Comparison of ENCODE assay signal across 8 cellular contexts in genomic region chr1:179082308-179083030, GRCh38. TPM values are rescaled to one million over a fixed set of nuclear protein-coding genes. Genes with fewer than 3 reads are reported as not detected.
DNase-seq lines count a peak whose midpoint lies in the region; ATAC-seq, FAIRE-seq and TF ChIP-seq lines count a peak whose summit lies in the region.

No MANE protein-coding gene starts in this region.

- peaks cover 18% of the 10 kb centered on the region for H3K36me3 Mint-ChIP-seq in T-helper 2 cell treated with Interferon-gamma antibody and Interleukin-4, amounts not matched to agents 5 μg/mL and 100 μg/mL, for 36 hours (ENCODE audit: low read depth)

- H3K36me3 ChIP-seq in bronchial epithelial cell (ENCODE audit: control insufficient read depth, insufficient read depth, low read length), result peaks cover 3% of the 10 kb centered on the region

- H3K27ac Mint-ChIP-seq in T-helper 2 cell treated with Interferon-gamma antibody and Interleukin-4, amounts not matched to agents 5 μg/mL and 100 μg/mL, for 36 hours, result peak overlapping the region; percentile 98

- DNase-seq in DMS53 treated with DMSO at 0.1 percent for 48 hours (lab: John Stamatoyannopoulos, UW; ENCODE audit: unreplicated experiment), result peak; percentile 6
- DNase-seq in HS-27A (ENCODE audit: low read depth), result peak; percentile 20
- peak; percentile 16 for DNase-seq in T-helper 2 cell treated with Interferon-gamma antibody and Interleukin-4, amounts not matched to agents 5 μg/mL and 100 μg/mL, for 36 hours (ENCODE audit: low spot score)
- DNase-seq in bronchial epithelial cell (ENCODE audit: low read depth), result no peak
- DNase-seq in kidney tubule cell (ENCODE audit: low spot score), result peak; percentile 39
- peak; percentile 7 to 24 for DNase-seq in stimulated activated CD4-positive, alpha-beta T cell treated with anti-CD3 and anti-CD28 coated beads, Interleukin-2, amount 100 ng/mL, for 48 hours
- DNase-seq in GF-D8 (lab: John Stamatoyannopoulos, UW), result no peak

- H3K4me3 Mint-ChIP-seq in T-helper 2 cell treated with Interferon-gamma antibody and Interleukin-4, amounts not matched to agents 5 μg/mL and 100 μg/mL, for 36 hours, result peak overlapping the region; percentile 99

- FAIRE-seq in bronchial epithelial cell (lab: Jason Lieb, UNC), result no peak

- no peaks in the 10 kb centered on the region for H3K9me3 Mint-ChIP-seq in T-helper 2 cell treated with Interferon-gamma antibody and Interleukin-4, amounts not matched to agents 5 μg/mL and 100 μg/mL, for 36 hours

- H3K27me3 ChIP-seq in bronchial epithelial cell (ENCODE audit: control insufficient read depth, insufficient read depth, low read length), result no peaks in the 10 kb centered on the region

- no peaks in the 10 kb centered on the region for H3K27me3 Mint-ChIP-seq in T-helper 2 cell treated with Interferon-gamma antibody and Interleukin-4, amounts not matched to agents 5 μg/mL and 100 μg/mL, for 36 hours (ENCODE audit: low read depth)

- H3K4me1 Mint-ChIP-seq in T-helper 2 cell treated with Interferon-gamma antibody and Interleukin-4, amounts not matched to agents 5 μg/mL and 100 μg/mL, for 36 hours (ENCODE audit: low read depth), result peaks cover 16% of the 10 kb centered on the region

- ATAC-seq in GM21390 (IDR thresholded peaks at IDR 0.05; ENCODE audit: unreplicated experiment), result peak; percentile 8

- no peak for TF ChIP-seq CTCF in bronchial epithelial cell (IDR thresholded peaks at IDR 0.05; ENCODE audit: insufficient read depth, low read length, severe bottlenecking)

- H3K4me3 ChIP-seq in bronchial epithelial cell (ENCODE audit: low read depth, low read length), result peak overlapping the region; percentile 87

RNA-seq across cellular contexts. Expression of gene TOR3A, which starts 0.6 kb away (rescaled TPM):
- 14.0 and 17.0 TPM in 2 replicates for total RNA-seq in bronchial epithelial cell

RNA-seq across cellular contexts. Expression of gene FAM20B, which starts 56.8 kb away (rescaled TPM):
- 39.5 and 51.1 TPM in 2 replicates for total RNA-seq in bronchial epithelial cell

Comparison
In these comparisons a context has a peak if more than half of its experiments do, and no peak if none do; other contexts are left out.
1. DNase-seq: peak in DMS53 treated with DMSO at 0.1 percent for 48 hours (single experiment), HS-27A (single experiment), T-helper 2 cell treated with Interferon-gamma antibody and Interleukin-4, amounts not matched to agents 5 μg/mL and 100 μg/mL, for 36 hours (single experiment), kidney tubule cell (single experiment) and stimulated activated CD4-positive, alpha-beta T cell treated with anti-CD3 and anti-CD28 coated beads, Interleukin-2, amount 100 ng/mL, for 48 hours (2 of 2); none in bronchial epithelial cell (single experiment) and GF-D8 (single experiment).